In the genomic region with DNA sequence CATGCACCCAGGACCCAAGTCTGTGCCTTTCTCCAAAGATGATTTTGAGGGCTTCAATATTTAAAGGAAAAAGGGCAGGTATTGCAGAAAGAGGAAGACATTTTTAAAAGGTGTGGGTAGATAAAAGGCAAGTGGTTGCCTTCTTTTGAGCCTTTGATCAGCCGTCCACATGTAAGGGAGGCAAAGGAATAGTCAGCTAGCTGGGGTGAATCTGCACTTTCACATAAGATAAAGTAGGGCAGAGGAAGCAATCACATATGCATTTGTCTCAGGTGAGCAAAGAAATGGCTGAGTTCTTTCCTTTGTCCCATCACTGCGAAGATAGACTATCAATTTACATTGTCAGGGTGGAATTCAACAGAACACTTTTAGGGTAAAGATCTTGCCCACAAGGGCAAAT, we compare ENCODE assay signal across 22 cellular contexts. TPM values are rescaled to one million over a fixed set of nuclear protein-coding genes. Genes with fewer than 3 reads are reported as not detected.
DNase-seq lines count a peak whose midpoint lies in the region; ATAC-seq, FAIRE-seq and TF ChIP-seq lines count a peak whose summit lies in the region.
"Had no signal": no experiment of that assay in that cellular context is flagged by ENCODE, and none has a peak within 500 bp of the region (broad histone marks: within the 10 kb centered on the region; RNA-seq: fewer than 3 reads in every experiment).

No MANE protein-coding gene starts in this region.

- H3K36me3 Mint-ChIP-seq in activated naive CD8-positive, alpha-beta T cell treated with anti-CD3 and anti-CD28 coated beads, Interleukin-2, amount 10 ng/mL, durations not matched to agents 7 days and 5 days, result peaks cover under 1% of the 10 kb centered on the region
- H3K36me3 Mint-ChIP-seq in activated naive CD8-positive, alpha-beta T cell treated with anti-CD3 and anti-CD28 coated beads for 36 hours, result no peaks in the 10 kb centered on the region
- H3K36me3 Mint-ChIP-seq in stimulated activated effector memory CD8-positive, alpha-beta T cell treated with anti-CD3 and anti-CD28 coated beads, Interleukin-12 subunit alpha, Interleukin-12 subunit beta, amount 100 ng/mL, for 72 hours, result peaks cover 37% of the 10 kb centered on the region

- TF ChIP-seq POLR2A in K562 (conservative IDR thresholded peaks at IDR 0.05), result no peak

- intact Hi-C loops in K562 (cut with micrococcal nuclease), result loop anchor here (5.0 kb wide), 1 partner anchor 270 kb away; no protein-coding TSS in a partner anchor

- H3K4me3 Mint-ChIP-seq in activated naive CD8-positive, alpha-beta T cell treated with anti-CD3 and anti-CD28 coated beads, Interleukin-2, amount 10 ng/mL, durations not matched to agents 7 days and 5 days, result no peak overlapping the region
- no peak overlapping the region for H3K4me3 Mint-ChIP-seq in activated naive CD8-positive, alpha-beta T cell treated with anti-CD3 and anti-CD28 coated beads for 36 hours
- H3K4me3 Mint-ChIP-seq in stimulated activated effector memory CD8-positive, alpha-beta T cell treated with anti-CD3 and anti-CD28 coated beads, Interleukin-12 subunit alpha, Interleukin-12 subunit beta, amount 100 ng/mL, for 72 hours, result no peak overlapping the region
- H3K4me3 Mint-ChIP-seq: CD14-positive monocyte, GM23338 had no signal

- H3K4me1 ChIP-seq in K562 (replicated peaks in 1 of 2; ENCODE audit: control insufficient read depth in 2 of 2, insufficient read depth in 2 of 2, low read length in 2 of 2), result peaks cover 33 to 43% of the 10 kb centered on the region in 2 experiments; a peak in 4 of 5 replicates

- 22% methylated on average over 2 of the region's 2 CpGs for WGBS in K562 (ENCODE audit: insufficient coverage, low coverage, missing lambda C conversion rate)

- POLR2A ChIA-PET in activated naive CD8-positive, alpha-beta T cell treated with anti-CD3 and anti-CD28 coated beads, Interleukin-2, amount 10 ng/mL, durations not matched to agents 7 days and 5 days (lab: Charles Lee), result no interaction called here
- POLR2A ChIA-PET in K562 (lab: Yijun Ruan, JAX), result interaction anchor here (1.1 to 2.2 kb wide), 3 partner anchors 11 to 19 kb away, joined by 3 to 9 read pairs (median 5); no protein-coding TSS in a partner anchor

- in situ Hi-C loops in K562 (cut with MboI), result no loop called here

- no peak overlapping the region for H3K4me3 ChIP-seq in K562
- H3K4me3 ChIP-seq: BLaER1, GM23338 had no signal

- no peaks in the 10 kb centered on the region for H3K79me2 ChIP-seq in K562 (ENCODE audit: control insufficient read depth, insufficient read depth, low read length)

- no peak for TF ChIP-seq CTCF in K562 (IDR thresholded peaks at IDR 0.05 in 2 of 3, conservative IDR thresholded peaks at IDR 0.05 in 1 of 3; ENCODE audit: insufficient read depth in 2 of 3, low read depth in 1 of 3, low read length in 3 of 3)

- no peak for DNase-seq in activated naive CD8-positive, alpha-beta T cell treated with anti-CD3 and anti-CD28 coated beads, Interleukin-2, amount 10 ng/mL, durations not matched to agents 7 days and 5 days
- DNase-seq in activated naive CD8-positive, alpha-beta T cell treated with anti-CD3 and anti-CD28 coated beads for 36 hours, result no peak
- DNase-seq in OCI-M1 (lab: John Stamatoyannopoulos, UW) (peak; percentile 55), K562 (ENCODE audit: extremely low read depth in 1 of 4, low spot score in 3 of 4) (peak in 2 of 4 experiments; percentile 35 to 43), hepatic stellate cell (ENCODE audit: low spot score) (no peak)
- DNase-seq in stimulated activated effector memory CD8-positive, alpha-beta T cell treated with anti-CD3 and anti-CD28 coated beads, Interleukin-12 subunit alpha, Interleukin-12 subunit beta, amount 100 ng/mL, for 72 hours (ENCODE audit: low spot score in 2 of 2), result no peak
- DNase-seq: 8988T, Caco-2, HCEC 1CT had no signal

- peak; percentile 23 for ATAC-seq in activated naive CD8-positive, alpha-beta T cell treated with anti-CD3 and anti-CD28 coated beads, Interleukin-2, amount 10 ng/mL, durations not matched to agents 7 days and 5 days (ENCODE audit: low read depth)
- ATAC-seq in K562 (peak; percentile 29; the same call in 1 of the 3 replicates), HG02610 (IDR thresholded peaks at IDR 0.05; ENCODE audit: unreplicated experiment) (no peak), GM21423 (IDR thresholded peaks at IDR 0.05; ENCODE audit: unreplicated experiment) (no peak)
- no peak for ATAC-seq in stimulated activated effector memory CD8-positive, alpha-beta T cell treated with anti-CD3 and anti-CD28 coated beads, Interleukin-12 subunit alpha, Interleukin-12 subunit beta, amount 100 ng/mL, for 72 hours
- ATAC-seq: GM23338 had no signal

- H3K9me3 ChIP-seq in K562 (replicated peaks; ENCODE audit: control insufficient read depth, insufficient read depth, low read depth, low read length), result no peaks in the 10 kb centered on the region; the same call in 1 of the 2 replicates
- H3K9me3 ChIP-seq: Caco-2 had no signal

- H3K27me3 Mint-ChIP-seq in activated naive CD8-positive, alpha-beta T cell treated with anti-CD3 and anti-CD28 coated beads, Interleukin-2, amount 10 ng/mL, durations not matched to agents 7 days and 5 days, result peaks cover 2% of the 10 kb centered on the region
- H3K27me3 Mint-ChIP-seq in activated naive CD8-positive, alpha-beta T cell treated with anti-CD3 and anti-CD28 coated beads for 36 hours, result no peaks in the 10 kb centered on the region

- no peak for FAIRE-seq in K562 (lab: Jason Lieb, UNC)
- FAIRE-seq: D721Med, G401.6, GM12891, H54 had no signal

- peak overlapping the region; percentile 11; the same call in 1 of the 2 replicates for H2AFZ ChIP-seq in K562 (ENCODE audit: low read depth, low read length)
- H2AFZ ChIP-seq: GM23338 had no signal

- no peaks in the 10 kb centered on the region for H3K9me3 Mint-ChIP-seq in activated naive CD8-positive, alpha-beta T cell treated with anti-CD3 and anti-CD28 coated beads, Interleukin-2, amount 10 ng/mL, durations not matched to agents 7 days and 5 days
- no peaks in the 10 kb centered on the region for H3K9me3 Mint-ChIP-seq in activated naive CD8-positive, alpha-beta T cell treated with anti-CD3 and anti-CD28 coated beads for 36 hours
- H3K9me3 Mint-ChIP-seq in stimulated activated effector memory CD8-positive, alpha-beta T cell treated with anti-CD3 and anti-CD28 coated beads, Interleukin-12 subunit alpha, Interleukin-12 subunit beta, amount 100 ng/mL, for 72 hours, result no peaks in the 10 kb centered on the region

- peak overlapping the region; percentile 57; the same call in 2 of the 3 replicates for H3K27ac ChIP-seq in K562 (ENCODE audit: extremely low read depth, low read depth, low read length)
- H3K27ac ChIP-seq: BLaER1, HL-60 had no signal

- CTCF ChIA-PET in K562 (lab: Yijun Ruan, JAX; ENCODE audit: low intra/inter-chr PET ratio), result no interaction called here

- H3K9ac ChIP-seq in K562 (ENCODE audit: insufficient read depth in 1 of 2, low read depth in 2 of 2, low read length in 2 of 2), result 0 out of 4 replicates have a peak overlapping the region, but pooled peaks of 1 of the 2 experiments have one; percentile 11
- H3K9ac ChIP-seq: BLaER1 had no signal

- peak overlapping the region; percentile 44; the same call in 1 of the 2 replicates for H3K4me2 ChIP-seq in K562 (ENCODE audit: insufficient read depth, low read length)
- H3K4me2 ChIP-seq: BLaER1, GM23338 had no signal

- no TSS peak for BruUV-seq in K562 (replicated peaks; lab: Mats Ljungman, UMichigan)

- H4K20me1 ChIP-seq in K562 (replicated peaks; ENCODE audit: control insufficient read depth, insufficient read depth, low read length), result no peaks in the 10 kb centered on the region

- no peak overlapping the region for H3K27ac Mint-ChIP-seq in activated naive CD8-positive, alpha-beta T cell treated with anti-CD3 and anti-CD28 coated beads, Interleukin-2, amount 10 ng/mL, durations not matched to agents 7 days and 5 days
- no peak overlapping the region for H3K27ac Mint-ChIP-seq in activated naive CD8-positive, alpha-beta T cell treated with anti-CD3 and anti-CD28 coated beads for 36 hours
- peak overlapping the region; percentile 73 for H3K27ac Mint-ChIP-seq in stimulated activated effector memory CD8-positive, alpha-beta T cell treated with anti-CD3 and anti-CD28 coated beads, Interleukin-12 subunit alpha, Interleukin-12 subunit beta, amount 100 ng/mL, for 72 hours
- H3K27ac Mint-ChIP-seq: GM23338 had no signal

- no peaks in the 10 kb centered on the region for H3K36me3 ChIP-seq in K562 (ENCODE audit: control insufficient read depth, insufficient read depth, low read length)

- TF ChIP-seq EP300 in K562 (IDR thresholded peaks at IDR 0.05; ENCODE audit: low read length), result no peak

- H3K27me3 ChIP-seq in K562 (ENCODE audit: control insufficient read depth in 2 of 2, insufficient read depth in 2 of 2, low read length in 2 of 2), result no peaks in the 10 kb centered on the region
- H3K27me3 ChIP-seq: BLaER1 had no signal

- no peaks in the 10 kb centered on the region for H3K9me1 ChIP-seq in K562 (ENCODE audit: control insufficient read depth, insufficient read depth, low read length)

- TF ChIP-seq RAD21 in K562 (CRISPR knock-in tag; conservative IDR thresholded peaks at IDR 0.05 in 1 of 2, IDR thresholded peaks at IDR 0.05 in 1 of 2), result no peak

- H3K4me1 Mint-ChIP-seq in activated naive CD8-positive, alpha-beta T cell treated with anti-CD3 and anti-CD28 coated beads, Interleukin-2, amount 10 ng/mL, durations not matched to agents 7 days and 5 days, result peaks cover 21% of the 10 kb centered on the region
- peaks cover 31% of the 10 kb centered on the region for H3K4me1 Mint-ChIP-seq in activated naive CD8-positive, alpha-beta T cell treated with anti-CD3 and anti-CD28 coated beads for 36 hours
- H3K4me1 Mint-ChIP-seq in stimulated activated effector memory CD8-positive, alpha-beta T cell treated with anti-CD3 and anti-CD28 coated beads, Interleukin-12 subunit alpha, Interleukin-12 subunit beta, amount 100 ng/mL, for 72 hours, result peaks cover 40% of the 10 kb centered on the region

RNA-seq across cellular contexts. Expression of a gene that starts 19.9 kb away (rescaled TPM):
- total RNA-seq in activated naive CD8-positive, alpha-beta T cell treated with anti-CD3 and anti-CD28 coated beads, Interleukin-2, amount 10 ng/mL, durations not matched to agents 7 days and 5 days, result 100 to 1,000 TPM; 177 to 186 TPM
- total RNA-seq in activated naive CD8-positive, alpha-beta T cell treated with anti-CD3 and anti-CD28 coated beads for 36 hours, result 100 to 1,000 TPM in 1 of 2 experiments, 10 to 100 TPM in 1; 99.1 to 101 TPM
- 73.7 and 86.6 TPM in 2 replicates for total RNA-seq in K562 (2011; cell fraction: chromatin; rRNA removed; ENCODE audit: low replicate concordance)
- 95.9 and 106 TPM in 2 replicates for total RNA-seq in K562 (2011; cell fraction: nucleolus; rRNA removed)
- total RNA-seq in K562 (2011; cell fraction: nucleoplasm; rRNA removed), result 91.3 and 109 TPM in 2 replicates
- total RNA-seq in K562 (2014; rRNA removed), result 56.1 and 59.2 TPM in 2 replicates
- total RNA-seq in K562 (2014; rRNA removed; fragmentation: Illumina TruSeq; extraction: Trizol), result 34.4 and 37.9 TPM in 2 replicates
- total RNA-seq in K562 (2015; rRNA removed; fragmentation: Illumina TruSeq; extraction: Trizol), result 49.0 and 50.9 TPM in 2 replicates
- 71.7 and 82.7 TPM in 2 replicates for total RNA-seq in K562 (2021)
- polyA plus RNA-seq in K562 (2011; rRNA removed), result 42.9 and 52.4 TPM in 2 replicates
- polyA plus RNA-seq in K562 (2011; cell fraction: cytosol; rRNA removed), result 63.9 and 119 TPM in 2 replicates
- polyA plus RNA-seq in K562 (2011; cell fraction: nucleus; rRNA removed), result 59.1 and 67.4 TPM in 2 replicates
- 75.0 and 92.9 TPM in 2 replicates for polyA plus RNA-seq in K562 (2012)
- polyA plus RNA-seq in K562 (2014; fragmentation: Illumina TruSeq; extraction: Trizol), result 44.5 and 50.6 TPM in 2 replicates
- polyA plus RNA-seq in K562 (2014; fragmentation: Nextera tagmentation; extraction: Ambion mirVana), result 1 to 10 TPM; 3.9 to 5.1 TPM
- polyA plus RNA-seq in K562 (2014; rRNA removed), result 64.2 and 72.6 TPM in 2 replicates
- 36.0 and 42.1 TPM in 2 replicates for polyA minus RNA-seq in K562 (2011; rRNA and poly(A)+ RNA removed)
- 40.6 and 47.7 TPM in 2 replicates for polyA minus RNA-seq in K562 (2011; cell fraction: cytosol; rRNA and poly(A)+ RNA removed)
- 18.3 and 30.5 TPM in 2 replicates for polyA minus RNA-seq in K562 (2011; cell fraction: nucleus; rRNA and poly(A)+ RNA removed)

RNA-seq across cellular contexts. Expression of a gene that starts 42.9 kb away (rescaled TPM):
- total RNA-seq in activated naive CD8-positive, alpha-beta T cell treated with anti-CD3 and anti-CD28 coated beads, Interleukin-2, amount 10 ng/mL, durations not matched to agents 7 days and 5 days, result not detected
- total RNA-seq in activated naive CD8-positive, alpha-beta T cell treated with anti-CD3 and anti-CD28 coated beads for 36 hours, result not detected
- not detected in 2 replicates for total RNA-seq in K562 (2011; cell fraction: chromatin; rRNA removed; ENCODE audit: low replicate concordance)
- total RNA-seq in K562 (2011; cell fraction: nucleolus; rRNA removed), result not detected in 2 replicates
- total RNA-seq in K562 (2011; cell fraction: nucleoplasm; rRNA removed), result not detected in 2 replicates
- total RNA-seq in K562 (2014; rRNA removed) (not detected in 2 replicates), K562 (2014; rRNA removed; fragmentation: Illumina TruSeq; extraction: Trizol) (not detected in 2 replicates), K562 (2015; rRNA removed; fragmentation: Illumina TruSeq; extraction: Trizol) (not detected in 2 replicates), K562 (2021) (not detected in 2 replicates)
- polyA plus RNA-seq in K562 (2011; rRNA removed) (not detected in 2 replicates), K562 (2014; fragmentation: Illumina TruSeq; extraction: Trizol) (not detected in 2 replicates), K562 (2014; fragmentation: Nextera tagmentation; extraction: Ambion mirVana) (not detected), K562 (2014; rRNA removed) (not detected in 2 replicates)
- not detected in 2 replicates for polyA plus RNA-seq in K562 (2011; cell fraction: cytosol; rRNA removed)
- not detected in 2 replicates for polyA plus RNA-seq in K562 (2011; cell fraction: nucleus; rRNA removed)
- not detected in 2 replicates for polyA plus RNA-seq in K562 (2012)
- not detected in 2 replicates for polyA minus RNA-seq in K562 (2011; rRNA and poly(A)+ RNA removed)
- not detected in 2 replicates for polyA minus RNA-seq in K562 (2011; cell fraction: cytosol; rRNA and poly(A)+ RNA removed)
- not detected in 2 replicates for polyA minus RNA-seq in K562 (2011; cell fraction: nucleus; rRNA and poly(A)+ RNA removed)
- total RNA-seq: A673, Caco-2, GM23338, HT1080 had no signal
- polyA plus RNA-seq: AG04450, CD14-positive monocyte, GM23338 had no signal

Comparison
In these comparisons a context has a peak if more than half of its experiments do, and no peak if none do; other contexts are left out.
1. ATAC-seq: peak in activated naive CD8-positive, alpha-beta T cell treated with anti-CD3 and anti-CD28 coated beads, Interleukin-2, amount 10 ng/mL, durations not matched to agents 7 days and 5 days (single experiment) and K562 (single experiment); none in stimulated activated effector memory CD8-positive, alpha-beta T cell treated with anti-CD3 and anti-CD28 coated beads, Interleukin-12 subunit alpha, Interleukin-12 subunit beta, amount 100 ng/mL, for 72 hours (single experiment), HG02610 (single experiment) and GM21423 (single experiment).